ENCODE assay signal across 8 cellular contexts in genomic region chrX:35443091-35443582, GRCh38.
DNase-seq lines count a peak whose midpoint lies in the region; ATAC-seq and TF ChIP-seq lines count a peak whose summit lies in the region.
"Not testable (repeated sequence)": the region's sequence is repeated elsewhere in the genome, so short reads cannot be mapped to it uniquely, and the experiment has no call there.

No MANE protein-coding gene starts in this region.

- H3K27me3 ChIP-seq in GM06990 (replicated peaks; ENCODE audit: control insufficient read depth, insufficient read depth, low read length); RWPE2 (ENCODE audit: insufficient read depth, poor library complexity, severe bottlenecking); body of pancreas; upper lobe of right lung: not testable (repeated sequence)

- not testable (repeated sequence) for H3K9me3 ChIP-seq in RWPE2 (ENCODE audit: severe bottlenecking); body of pancreas; mucosa of descending colon; upper lobe of right lung

- DNase-seq in GM06990 (ENCODE audit: extremely low read depth, insufficient read length) (peak; percentile 6), RWPE2 (ENCODE audit: low spot score) (peak; percentile 24), body of pancreas (peak; percentile 73 to 93 (median 82)), left ventricle myocardium superior (peak; percentile 39), mucosa of descending colon (peak; percentile 80 to 82 (median 80)), upper lobe of right lung (peak; percentile 73)

- ATAC-seq in GM21786 (IDR thresholded peaks at IDR 0.05; ENCODE audit: unreplicated experiment), result peak; percentile 57
- ATAC-seq in RWPE2 (ENCODE audit: low read depth); body of pancreas; left ventricle myocardium superior; mucosa of descending colon; upper lobe of right lung: not testable (repeated sequence)

- H3K4me1 ChIP-seq in RWPE2 (ENCODE audit: insufficient read depth, poor library complexity, severe bottlenecking) (peaks cover 12% of the 10 kb centered on the region), body of pancreas (peaks cover 33% of the 10 kb centered on the region)
- not testable (repeated sequence) for H3K4me1 ChIP-seq in mucosa of descending colon (ENCODE audit: low read depth); upper lobe of right lung

- TF ChIP-seq POLR2A in body of pancreas (IDR thresholded peaks at IDR 0.05), result not testable (repeated sequence)

- TF ChIP-seq RAD21 in Ishikawa (IDR thresholded peaks at IDR 0.05; ENCODE audit: low read depth), result not testable (repeated sequence)

- H3K27ac ChIP-seq in RWPE2 (ENCODE audit: poor library complexity, severe bottlenecking), result peak overlapping the region; percentile 80
- H3K27ac ChIP-seq in body of pancreas, result peak overlapping the region; percentile 50 to 70 (median 62)
- not testable (repeated sequence) for H3K27ac ChIP-seq in upper lobe of right lung

- peak; percentile 66 for TF ChIP-seq EP300 in Ishikawa (IDR thresholded peaks at IDR 0.05; ENCODE audit: borderline replicate concordance)

- not testable (repeated sequence) for TF ChIP-seq CTCF in GM06990 (IDR thresholded peaks at IDR 0.05; ENCODE audit: insufficient read depth, low read length, poor library complexity, severe bottlenecking); RWPE2 (IDR thresholded peaks at IDR 0.05; ENCODE audit: poor library complexity, severe bottlenecking); body of pancreas (IDR thresholded peaks at IDR 0.05); mucosa of descending colon (IDR thresholded peaks at IDR 0.05); upper lobe of right lung (IDR thresholded peaks at IDR 0.05)

- H3K36me3 ChIP-seq in GM06990 (ENCODE audit: control insufficient read depth, insufficient read depth, low read length); RWPE2 (ENCODE audit: low read depth); body of pancreas (replicated peaks in 1 of 2; ENCODE audit: insufficient read depth in 1 of 2, low read depth in 2 of 2); mucosa of descending colon (ENCODE audit: low read depth); upper lobe of right lung: not testable (repeated sequence)

- intact Hi-C loops in body of pancreas (cut with DNase I); left ventricle myocardium superior (cut with micrococcal nuclease); mucosa of descending colon (cut with DNase I, micrococcal nuclease); upper lobe of right lung (cut with DNase I): not testable (repeated sequence)

- WGBS in body of pancreas, 2 donors, result 13% methylated on average over 3 of the region's 3 CpGs

- H3K4me3 ChIP-seq in GM06990 (replicated peaks; ENCODE audit: low read depth, low read length); RWPE2 (ENCODE audit: severe bottlenecking); body of pancreas; mucosa of descending colon; upper lobe of right lung: not testable (repeated sequence)

TF ChIP-seq in Ishikawa, 13 proteins besides CTCF, POLR2A, EP300 and RAD21:
- TF ChIP-seq NFIC (IDR thresholded peaks at IDR 0.05), result 0 out of 2 replicates have a peak, but pooled peaks have one; percentile 30
- TF ChIP-seq TCF12 (IDR thresholded peaks at IDR 0.05; ENCODE audit: low read depth), result 0 out of 2 replicates have a peak, but pooled peaks have one; percentile 46
- 0 out of 2 replicates have a peak, but pooled peaks have one; percentile 28 for TF ChIP-seq TEAD4 (IDR thresholded peaks at IDR 0.05)
- peak; percentile 73 for TF ChIP-seq CEBPB (IDR thresholded peaks at IDR 0.05)

Comparison
In these comparisons a context has a peak if more than half of its experiments do, and no peak if none do; other contexts are left out.
1. DNase-seq: peak in every context shown above with its lines; median percentile 82 in body of pancreas; 80 in mucosa of descending colon; 73 in upper lobe of right lung; 39 in left ventricle myocardium superior; 24 in RWPE2; 6 in GM06990.